In genomic region chr10:119342017-119342734, GRCh38 we compare ENCODE assay signal across 11 cellular contexts.
DNase-seq lines count a peak whose midpoint lies in the region; ATAC-seq and TF ChIP-seq lines count a peak whose summit lies in the region.
"Had no signal": no experiment of that assay in that cellular context is flagged by ENCODE, and none has a peak within 500 bp of the region (broad histone marks: within the 10 kb centered on the region; RNA-seq: fewer than 3 reads in every experiment).

No MANE protein-coding gene starts in this region.

- H3K4me1 ChIP-seq in esophagus muscularis mucosa (peaks cover 45 to 64% (median 53%) of the 10 kb centered on the region in 4 donors), lower lobe of right lung (peaks cover 31% of the 10 kb centered on the region), testis (no peaks in the 10 kb centered on the region)

- TF ChIP-seq CTCF in LNCaP clone FGC (IDR thresholded peaks at IDR 0.05; ENCODE audit: control insufficient read depth, extremely low read depth, insufficient read depth) (no peak), esophagus muscularis mucosa (IDR thresholded peaks at IDR 0.05) (no peak), lower lobe of right lung (IDR thresholded peaks at IDR 0.05) (no peak), testis (IDR thresholded peaks at IDR 0.05) (no peak)

- no peaks in the 10 kb centered on the region for H3K9me3 Mint-ChIP-seq in activated naive CD4-positive, alpha-beta T cell treated with anti-CD3 and anti-CD28 coated beads, Interleukin-2, amount 50 U/mL, for 72 hours
- H3K9me3 Mint-ChIP-seq: natural killer cell treated with Interleukin-12 subunit alpha and Interleukin-12 subunit beta and Interleukin-15 and Interleukin-18, amount 100 ng/mL, for 72 hours had no signal

- no peak overlapping the region for H3K27ac Mint-ChIP-seq in activated naive CD4-positive, alpha-beta T cell treated with anti-CD3 and anti-CD28 coated beads, Interleukin-2, amount 50 U/mL, for 72 hours

- no peak for TF ChIP-seq POLR2A in esophagus muscularis mucosa (IDR thresholded peaks at IDR 0.05; ENCODE audit: low read depth)
- no peak for TF ChIP-seq POLR2A in testis (IDR thresholded peaks at IDR 0.05)

- ATAC-seq in lower lobe of right lung: peak; percentile 52 to 74
- ATAC-seq in activated naive CD4-positive, alpha-beta T cell treated with anti-CD3 and anti-CD28 coated beads, Interleukin-2, amount 50 U/mL, for 72 hours: no peak
- ATAC-seq in HG02973 (IDR thresholded peaks at IDR 0.05; ENCODE audit: unreplicated experiment): no peak
- ATAC-seq: K562 had no signal

- H3K9me3 ChIP-seq in esophagus muscularis mucosa (no peaks in the 10 kb centered on the region), lower lobe of right lung (no peaks in the 10 kb centered on the region), testis (no peaks in the 10 kb centered on the region)

- peaks cover 7 to 8% of the 10 kb centered on the region in 2 donors for H3K36me3 Mint-ChIP-seq in activated naive CD4-positive, alpha-beta T cell treated with anti-CD3 and anti-CD28 coated beads, Interleukin-2, amount 50 U/mL, for 72 hours
- H3K36me3 Mint-ChIP-seq: natural killer cell treated with Interleukin-12 subunit alpha and Interleukin-12 subunit beta and Interleukin-15 and Interleukin-18, amount 100 ng/mL, for 72 hours had no signal

- H3K4me3 ChIP-seq in LNCaP clone FGC (ENCODE audit: low read depth, low read length) (no peak overlapping the region), esophagus muscularis mucosa (no peak overlapping the region), lower lobe of right lung (no peak overlapping the region), testis (no peak overlapping the region)
- H3K4me3 ChIP-seq: K562 had no signal

- peaks cover 0 to 7% (median 0%) of the 10 kb centered on the region in 4 donors for H3K36me3 ChIP-seq in esophagus muscularis mucosa
- H3K36me3 ChIP-seq in lower lobe of right lung: no peaks in the 10 kb centered on the region
- H3K36me3 ChIP-seq in testis (ENCODE audit: low read depth, missing control alignments): no peaks in the 10 kb centered on the region

- H3K27ac ChIP-seq in esophagus muscularis mucosa (replicated peaks in 1 of 4) (peak overlapping the region; percentile 60 to 72 (median 66)), lower lobe of right lung (no peak overlapping the region), testis (no peak overlapping the region)

- WGBS in esophagus muscularis mucosa: 66% methylated on average over 16 of the region's 18 CpGs
- 55 to 66% methylated on average over 17 to 18 of the region's 18 CpGs for WGBS in testis, 2 donors

- intact Hi-C loops in esophagus muscularis mucosa (cut with DNase I): no loop called here
- intact Hi-C loops in lower lobe of right lung (cut with DNase I): no loop called here
- intact Hi-C loops in testis (cut with DNase I; ENCODE audit: low total_unique reads): no loop called here

- TF ChIP-seq EP300 in esophagus muscularis mucosa (IDR thresholded peaks at IDR 0.05): no peak

- peak; percentile 8 for DNase-seq in LNCaP clone FGC (ENCODE audit: low read depth)
- no peak for DNase-seq in esophagus muscularis mucosa (ENCODE audit: extremely low spot score)
- no peak for DNase-seq in lower lobe of right lung
- DNase-seq in testis: peak; percentile 69
- DNase-seq in NCI-H510A treated with DMSO at 0.1 percent for 48 hours (lab: John Stamatoyannopoulos, UW): no peak
- DNase-seq in activated naive CD4-positive, alpha-beta T cell treated with anti-CD3 and anti-CD28 coated beads, Interleukin-2, amount 50 U/mL, for 72 hours (ENCODE audit: low spot score in 2 of 2): no peak
- DNase-seq: COR-L47, NCI-H2081 treated with DMSO at 0.1 percent for 48 hours had no signal

- H3K27me3 ChIP-seq in esophagus muscularis mucosa: no peaks in the 10 kb centered on the region
- H3K27me3 ChIP-seq in lower lobe of right lung (ENCODE audit: low read depth): no peaks in the 10 kb centered on the region
- no peaks in the 10 kb centered on the region for H3K27me3 ChIP-seq in testis

Comparison
In these comparisons a context has a peak if more than half of its experiments do, and no peak if none do; other contexts are left out.
1. DNase-seq: peak in LNCaP clone FGC (single experiment) and testis (single experiment); none in esophagus muscularis mucosa (single experiment), lower lobe of right lung (single experiment), NCI-H510A treated with DMSO at 0.1 percent for 48 hours (single experiment) and activated naive CD4-positive, alpha-beta T cell treated with anti-CD3 and anti-CD28 coated beads, Interleukin-2, amount 50 U/mL, for 72 hours (0 of 2).
2. H3K27ac ChIP-seq: peak in esophagus muscularis mucosa (4 of 4); none in lower lobe of right lung (single experiment) and testis (0 of 2).
3. ATAC-seq: peak in lower lobe of right lung (2 of 2); none in activated naive CD4-positive, alpha-beta T cell treated with anti-CD3 and anti-CD28 coated beads, Interleukin-2, amount 50 U/mL, for 72 hours (0 of 2) and HG02973 (single experiment).